ENCODE assay signal across 12 cellular contexts in the genomic region with DNA sequence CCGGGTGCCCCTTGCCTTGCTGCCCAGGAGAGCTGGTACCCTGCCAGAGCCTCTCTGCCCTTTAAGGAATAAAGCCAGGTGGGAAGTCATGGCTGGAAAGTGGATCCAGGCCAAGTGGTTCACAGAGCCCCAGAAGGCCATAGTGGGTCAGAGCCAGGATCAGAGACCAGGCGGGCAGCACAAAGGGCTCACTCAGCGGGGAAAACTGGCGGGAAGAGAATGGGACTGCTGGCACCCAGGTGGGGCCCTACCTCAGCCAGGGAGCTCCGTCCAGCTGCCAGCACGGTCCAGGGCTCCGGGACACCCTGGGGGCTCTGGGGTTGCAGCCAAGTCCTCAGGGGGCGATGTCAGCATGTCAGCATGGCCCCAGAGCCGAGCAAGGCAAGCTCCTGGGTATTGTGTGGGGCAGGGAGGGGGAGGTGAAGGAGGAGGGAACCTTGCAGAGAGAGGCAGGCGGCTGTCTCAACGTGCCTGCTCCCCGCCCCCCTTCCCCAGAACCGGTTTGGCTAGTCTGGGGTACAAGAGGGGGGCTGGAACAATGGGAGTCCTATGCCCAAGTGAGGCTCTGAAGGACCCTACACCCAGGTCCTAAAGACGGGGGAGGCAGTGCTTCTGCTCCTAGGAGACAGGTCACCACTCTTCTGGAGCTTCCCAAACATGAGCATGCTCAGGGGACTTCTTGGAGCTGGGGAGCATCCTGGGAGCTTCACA. TPM values are rescaled to one million over a fixed set of nuclear protein-coding genes. Genes with fewer than 3 reads are reported as not detected.
DNase-seq lines count a peak whose midpoint lies in the region; ATAC-seq and TF ChIP-seq lines count a peak whose summit lies in the region.
"Had no signal": no experiment of that assay in that cellular context is flagged by ENCODE, and none has a peak within 500 bp of the region (broad histone marks: within the 10 kb centered on the region; RNA-seq: fewer than 3 reads in every experiment).

A gene (minus strand): TSS at position 402 of the 711 bp plus-strand sequence. CDS start 3,598 bp downstream, outside the sequence.

- 35% methylated on average over 14 of the region's 14 CpGs for WGBS in smooth muscle cell (ENCODE audit: low lambda C conversion rate)

- H3K27me3 ChIP-seq in iPS-15b (ENCODE audit: control insufficient read depth, insufficient read depth, low read length) (peaks cover 10% of the 10 kb centered on the region), smooth muscle cell (ENCODE audit: low read depth) (no peaks in the 10 kb centered on the region)

- H3K4me3 Mint-ChIP-seq in CD14-positive monocyte, result no peak within 1 kb of the TSS
- H3K4me3 Mint-ChIP-seq in activated naive CD8-positive, alpha-beta T cell treated with anti-CD3 and anti-CD28 coated beads, Interleukin-2, amount 50 U/mL, for 24 hours, result no peak within 1 kb of the TSS

- no peaks in the 10 kb centered on the region for H3K79me2 ChIP-seq in smooth muscle cell (ENCODE audit: low read depth)

- H2AFZ ChIP-seq in smooth muscle cell (ENCODE audit: low read depth), result no peak within 1 kb of the TSS

- H3K4me1 ChIP-seq in iPS-15b (ENCODE audit: control insufficient read depth, insufficient read depth, low read length) (peaks cover 15% of the 10 kb centered on the region), smooth muscle cell (ENCODE audit: low read depth) (peaks cover 10% of the 10 kb centered on the region)

- TF ChIP-seq CTCF in smooth muscle cell (IDR thresholded peaks at IDR 0.05; ENCODE audit: borderline replicate concordance, insufficient read depth, poor library complexity, severe bottlenecking), result no peak
- no peak for TF ChIP-seq CTCF in CD14-positive monocyte (IDR thresholded peaks at IDR 0.05)

- intact Hi-C loops in CD14-positive monocyte (cut with micrococcal nuclease), result no loop called here

- peaks cover 5 to 14% (median 5%) of the 10 kb centered on the region in 3 donors for H3K27me3 Mint-ChIP-seq in CD14-positive monocyte (ENCODE audit: low read depth in 3 of 3)
- H3K27me3 Mint-ChIP-seq in activated naive CD8-positive, alpha-beta T cell treated with anti-CD3 and anti-CD28 coated beads, Interleukin-2, amount 50 U/mL, for 24 hours, result no peaks in the 10 kb centered on the region

- ATAC-seq in activated naive CD8-positive, alpha-beta T cell treated with anti-CD3 and anti-CD28 coated beads, Interleukin-2, amount 50 U/mL, for 24 hours, result no peak

- peaks cover 22% of the 10 kb centered on the region for H3K4me1 Mint-ChIP-seq in CD14-positive monocyte
- H3K4me1 Mint-ChIP-seq in activated naive CD8-positive, alpha-beta T cell treated with anti-CD3 and anti-CD28 coated beads, Interleukin-2, amount 50 U/mL, for 24 hours, result peaks cover 14% of the 10 kb centered on the region

- H3K9ac ChIP-seq in iPS-15b (ENCODE audit: low read depth, low read length), result peak within 1 kb of the TSS; percentile 54
- no peak within 1 kb of the TSS for H3K9ac ChIP-seq in smooth muscle cell (ENCODE audit: low read depth)

- no peak within 1 kb of the TSS for H3K27ac Mint-ChIP-seq in CD14-positive monocyte
- no peak within 1 kb of the TSS for H3K27ac Mint-ChIP-seq in activated naive CD8-positive, alpha-beta T cell treated with anti-CD3 and anti-CD28 coated beads, Interleukin-2, amount 50 U/mL, for 24 hours

- H3K9me3 Mint-ChIP-seq in CD14-positive monocyte, result peaks cover 0 to 3% (median 0%) of the 10 kb centered on the region in 7 donors
- H3K9me3 Mint-ChIP-seq in activated naive CD8-positive, alpha-beta T cell treated with anti-CD3 and anti-CD28 coated beads, Interleukin-2, amount 50 U/mL, for 24 hours, result no peaks in the 10 kb centered on the region

- peaks cover 3% of the 10 kb centered on the region for H3F3A ChIP-seq in smooth muscle cell (ENCODE audit: low read depth)

- H3K9me3 ChIP-seq in iPS-15b (ENCODE audit: control insufficient read depth, insufficient read depth, low read length), result no peaks in the 10 kb centered on the region
- H3K9me3 ChIP-seq in smooth muscle cell (replicated peaks; ENCODE audit: low read depth), result no peaks in the 10 kb centered on the region

- DNase-seq in DMS 273 (lab: John Stamatoyannopoulos, UW; ENCODE audit: unreplicated experiment) (peak; percentile 31), DMS 273 treated with DMSO at 0.1 percent for 48 hours (lab: John Stamatoyannopoulos, UW) (no peak), NCI-H510A (lab: John Stamatoyannopoulos, UW) (peak; percentile 98), smooth muscle cell (lab: John Stamatoyannopoulos, UW; ENCODE audit: unreplicated experiment) (no peak), CD14-positive monocyte (ENCODE audit: low spot score) (no peak), ecto neural progenitor cell (ENCODE audit: low spot score) (no peak)
- DNase-seq in activated naive CD8-positive, alpha-beta T cell treated with anti-CD3 and anti-CD28 coated beads, Interleukin-2, amount 50 U/mL, for 24 hours, result no peak
- DNase-seq: activated CD4-positive, alpha-beta T cell treated with anti-CD3 and anti-CD28 coated beads for 1 hour; foreskin fibroblast; occipital lobe had no signal

- no peak within 1 kb of the TSS for H3K27ac ChIP-seq in smooth muscle cell (ENCODE audit: low read depth)
- H3K27ac ChIP-seq: 22Rv1 had no signal

- H3K36me3 Mint-ChIP-seq in CD14-positive monocyte, result no peaks in the 10 kb centered on the region
- no peaks in the 10 kb centered on the region for H3K36me3 Mint-ChIP-seq in activated naive CD8-positive, alpha-beta T cell treated with anti-CD3 and anti-CD28 coated beads, Interleukin-2, amount 50 U/mL, for 24 hours (ENCODE audit: low read depth)

- H4K20me1 ChIP-seq in smooth muscle cell (ENCODE audit: low read depth), result no peaks in the 10 kb centered on the region

- H3K4me3 ChIP-seq in iPS-15b (ENCODE audit: low read depth, low read length) (peak within 1 kb of the TSS; percentile 58), smooth muscle cell (peak within 1 kb of the TSS; percentile 37)

- no peaks in the 10 kb centered on the region for H3K36me3 ChIP-seq in iPS-15b (ENCODE audit: control insufficient read depth, insufficient read depth, low read length)
- H3K36me3 ChIP-seq in smooth muscle cell (ENCODE audit: low read depth), result no peaks in the 10 kb centered on the region

- peak within 1 kb of the TSS; percentile 45 for H3K4me2 ChIP-seq in smooth muscle cell

RNA-seq across cellular contexts. Expression of the gene that starts here (rescaled TPM):
- total RNA-seq in smooth muscle cell, result 24.9 and 32.1 TPM in 2 replicates
- polyA plus RNA-seq in smooth muscle cell (45.9 and 52.1 TPM in 2 replicates), CD14-positive monocyte (1 to 10 TPM; 2.2 to 2.3 TPM)

Comparison
In these comparisons a context has a peak if more than half of its experiments do, and no peak if none do; other contexts are left out.
1. RNA of the gene that starts here (polyA plus RNA-seq): 45.9 to 52.1 TPM in smooth muscle cell; 2.2 to 2.3 TPM in CD14-positive monocyte; every median in the first group is over 10 times any median in the second.
2. DNase-seq: peak in DMS 273 (single experiment) and NCI-H510A (single experiment); none in DMS 273 treated with DMSO at 0.1 percent for 48 hours (single experiment), smooth muscle cell (single experiment), CD14-positive monocyte (single experiment), activated naive CD8-positive, alpha-beta T cell treated with anti-CD3 and anti-CD28 coated beads, Interleukin-2, amount 50 U/mL, for 24 hours (single experiment) and ecto neural progenitor cell (single experiment).